9 cellular contexts compared by ENCODE assay signal in the genomic region with DNA sequence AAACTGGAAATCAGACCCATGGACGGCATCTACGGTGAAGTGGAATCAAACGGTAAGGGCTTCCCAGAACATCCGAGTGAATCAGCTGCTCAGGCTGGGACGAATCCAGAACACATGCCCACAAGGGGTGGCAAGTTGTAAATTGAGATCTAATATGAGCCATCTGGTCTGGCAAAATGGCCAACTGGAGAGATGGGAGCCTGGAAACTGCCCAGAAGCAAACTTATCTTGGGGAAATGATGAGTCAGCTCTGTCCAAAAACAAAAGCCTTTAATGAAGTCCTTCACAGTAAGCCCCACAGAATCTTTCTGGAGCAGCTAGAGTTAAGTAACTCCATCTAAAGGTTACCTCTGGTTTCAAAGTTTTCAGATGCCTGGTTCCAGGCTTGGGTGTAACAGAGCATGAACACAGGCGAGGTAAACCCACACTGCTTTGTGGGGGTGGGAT. TPM values are rescaled to one million over a fixed set of nuclear protein-coding genes. Genes with fewer than 3 reads are reported as not detected.
DNase-seq lines count a peak whose midpoint lies in the region; ATAC-seq and TF ChIP-seq lines count a peak whose summit lies in the region.
"Had no signal": no experiment of that assay in that cellular context is flagged by ENCODE, and none has a peak within 500 bp of the region (broad histone marks: within the 10 kb centered on the region; RNA-seq: fewer than 3 reads in every experiment).

No MANE protein-coding gene starts in this region.

- CTCF ChIA-PET in A673 (lab: Charles Lee) = no interaction called here

- H3K4me3 ChIP-seq in A673 (ENCODE audit: low read depth, low read length, poor library complexity, severe bottlenecking) (no peak overlapping the region), colonic mucosa (no peak overlapping the region), mucosa of descending colon (no peak overlapping the region)

- TF ChIP-seq CTCF in A673 (conservative IDR thresholded peaks at IDR 0.05; ENCODE audit: low read depth, low read length) (no peak), colonic mucosa (IDR thresholded peaks at IDR 0.05) (no peak), mucosa of descending colon (IDR thresholded peaks at IDR 0.05) (no peak)

- POLR2A ChIA-PET in A673 (lab: Charles Lee; ENCODE audit: low non-redundant PET) = no interaction called here

- no TSS peak for BruUV-seq in A673 (replicated peaks; lab: Mats Ljungman, UMichigan)

- H3K9me3 ChIP-seq in A673 (ENCODE audit: low read depth, low read length, poor library complexity, severe bottlenecking) = no peaks in the 10 kb centered on the region
- no peaks in the 10 kb centered on the region for H3K9me3 ChIP-seq in colonic mucosa
- no peaks in the 10 kb centered on the region for H3K9me3 ChIP-seq in mucosa of descending colon

- peak; percentile 30 for DNase-seq in A673 (ENCODE audit: low spot score)
- DNase-seq in NCI-H1694 (lab: John Stamatoyannopoulos, UW) = peak; percentile 90
- peak; percentile 40 for DNase-seq in colonic mucosa
- no peak for DNase-seq in mucosa of descending colon
- no peak for DNase-seq in NK-92 (lab: John Stamatoyannopoulos, UW; ENCODE audit: unreplicated experiment)
- DNase-seq in NCI-H2227 treated with DMSO at 0.1 percent for 48 hours (lab: John Stamatoyannopoulos, UW) = no peak
- DNase-seq: DMS53 had no signal

- H3K27me3 ChIP-seq in A673 (replicated peaks; ENCODE audit: insufficient read depth, low read depth, low read length, poor library complexity) = no peaks in the 10 kb centered on the region
- no peaks in the 10 kb centered on the region for H3K27me3 ChIP-seq in colonic mucosa

- intact Hi-C loops in A673 (cut with micrococcal nuclease; ENCODE audit: unreplicated experiment) (no loop called here), colonic mucosa (cut with DNase I) (no loop called here), mucosa of descending colon (cut with DNase I, micrococcal nuclease) (no loop called here)

- peak overlapping the region in 1 of 2 donors; percentile 6 for H3K9ac ChIP-seq in colonic mucosa (ENCODE audit: low read depth in 2 of 2, low read length in 2 of 2)

- H3K4me1 ChIP-seq in A673 (ENCODE audit: insufficient read depth, low read length, poor library complexity, severe bottlenecking) (peaks cover 27% of the 10 kb centered on the region), colonic mucosa (no peaks in the 10 kb centered on the region), mucosa of descending colon (ENCODE audit: low read depth) (peaks cover under 1% of the 10 kb centered on the region)

- H3K27ac ChIP-seq in A673 (ENCODE audit: low read depth, low read length, poor library complexity, severe bottlenecking) (peak overlapping the region; percentile 1), colonic mucosa (peak overlapping the region; percentile 57)

- H3K36me3 ChIP-seq in A673 (ENCODE audit: insufficient read depth, low read length, poor library complexity, severe bottlenecking) = no peaks in the 10 kb centered on the region
- H3K36me3 ChIP-seq in colonic mucosa = no peaks in the 10 kb centered on the region
- no peaks in the 10 kb centered on the region for H3K36me3 ChIP-seq in mucosa of descending colon (ENCODE audit: low read depth)

- ATAC-seq in mucosa of descending colon = peak; percentile 30
- no peak for ATAC-seq in HG03135 (IDR thresholded peaks at IDR 0.05; ENCODE audit: unreplicated experiment)
- no peak for ATAC-seq in GM21786 (IDR thresholded peaks at IDR 0.05; ENCODE audit: unreplicated experiment)

RNA-seq across cellular contexts. Expression of gene SRP9, which starts 10.6 kb away (rescaled TPM):
- 486 and 491 TPM in 2 replicates for total RNA-seq in A673 (2021)
- total RNA-seq in colonic mucosa = 100 to 1,000 TPM; 233 to 264 TPM
- total RNA-seq in mucosa of descending colon = 100 to 1,000 TPM; 168 to 208 (median 187) TPM

RNA-seq across cellular contexts. Expression of gene EPHX1, which starts 42.9 kb away (rescaled TPM):
- total RNA-seq in A673 (2021) (22.4 and 22.8 TPM in 2 replicates), colonic mucosa (10 to 100 TPM; 58.0 to 61.9 TPM), mucosa of descending colon (10 to 100 TPM; 48.8 to 86.3 (median 68.0) TPM)

Comparison
In these comparisons a context has a peak if more than half of its experiments do, and no peak if none do; other contexts are left out.
1. DNase-seq: peak in A673 (single experiment), NCI-H1694 (single experiment) and colonic mucosa (single experiment); none in mucosa of descending colon (0 of 3), NK-92 (single experiment) and NCI-H2227 treated with DMSO at 0.1 percent for 48 hours (single experiment).